Comparison of ENCODE assay signal across 6 cellular contexts in the genomic region with DNA sequence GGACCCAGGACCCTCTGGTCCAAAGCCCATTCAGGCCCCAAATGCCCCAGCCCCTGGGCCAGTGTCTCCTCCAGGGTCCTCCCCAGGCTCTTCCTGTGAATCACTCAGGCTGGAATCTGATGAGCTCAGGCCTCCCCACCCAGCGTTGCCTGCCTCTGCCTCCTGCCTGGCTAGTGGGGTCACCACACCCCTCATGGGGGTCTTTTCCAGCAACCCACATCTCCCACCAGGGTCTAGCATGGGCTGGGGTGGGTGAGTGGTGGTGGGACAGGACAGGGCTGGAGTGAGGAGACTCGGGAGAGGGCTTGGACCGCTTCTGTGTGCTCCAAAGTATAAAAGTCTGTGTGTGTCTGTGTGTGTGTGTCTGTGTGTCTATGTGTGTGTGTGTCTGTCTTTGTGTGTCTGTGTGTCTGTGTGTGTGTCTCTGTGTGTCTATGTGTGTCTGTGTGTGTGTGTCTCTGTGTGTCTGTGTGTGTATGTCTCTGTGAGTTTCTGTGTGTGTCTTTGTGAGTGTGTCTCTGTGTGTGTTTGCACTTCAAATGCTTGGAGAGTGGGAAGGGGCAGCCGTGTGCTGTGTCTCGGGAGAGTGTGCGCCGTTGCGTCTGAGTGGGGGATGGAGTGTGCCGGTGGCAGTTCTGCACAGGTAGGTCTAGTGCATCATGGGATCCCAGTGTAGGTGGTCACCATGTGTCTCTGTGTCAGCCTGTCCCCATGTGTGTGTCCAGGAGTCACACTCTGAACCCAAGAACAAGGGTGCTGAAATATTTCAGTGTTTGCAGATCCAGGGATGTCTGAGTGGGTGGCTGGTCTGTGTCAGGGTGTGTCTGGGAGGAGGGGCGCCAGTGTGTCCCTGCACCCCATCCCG. TPM values are rescaled to one million over a fixed set of nuclear protein-coding genes. Genes with fewer than 3 reads are reported as not detected.
A peak's percentile ranks its signal among the peaks of the same experiment; 100 is the strongest.
DNase-seq lines count a peak whose midpoint lies in the region; ATAC-seq and TF ChIP-seq lines count a peak whose summit lies in the region.

No MANE protein-coding gene starts in this region.

- WGBS in heart right ventricle, 2 donors: 68 to 71% methylated on average over 11 of the region's 11 CpGs

- DNase-seq in 8988T: peak; percentile 82
- DNase-seq in RWPE1 (ENCODE audit: low spot score): peak; percentile 54
- DNase-seq in heart right ventricle: no peak
- no peak for DNase-seq in SKM-1 (lab: John Stamatoyannopoulos, UW; ENCODE audit: unreplicated experiment)

- no peak overlapping the region for H3K4me3 ChIP-seq in heart right ventricle

- intact Hi-C loops in heart right ventricle (cut with DNase I): loop anchor here in 7 of 10 donors (1.0 to 5.0 kb wide), 4 partner anchors 15 to 105 kb away; no protein-coding TSS in a partner anchor

- H3K27me3 ChIP-seq in heart right ventricle: no peaks in the 10 kb centered on the region

- H3K36me3 ChIP-seq in heart right ventricle: peaks cover 0 to 11% (median 0%) of the 10 kb centered on the region in 9 donors

- CTCF ChIA-PET in RWPE1 (lab: Yijun Ruan, JAX): interaction anchor here (1.1 to 3.7 kb wide), 2 partner anchors 8 to 15 kb away, joined by 3 to 25 read pairs; no protein-coding TSS in a partner anchor

- POLR2A ChIA-PET in RWPE1 (lab: Yijun Ruan, JAX; ENCODE audit: low non-redundant PET): interaction anchor here (0.9 kb wide), 1 partner anchor 8 kb away, joined by 8 read pairs; no protein-coding TSS in a partner anchor

- H3K4me1 ChIP-seq in heart right ventricle: peaks cover 21 to 41% (median 30%) of the 10 kb centered on the region in 9 donors

- H3K27ac ChIP-seq in RWPE1 (peak overlapping the region; percentile 100), heart right ventricle (peak overlapping the region; percentile 69 to 89 (median 76))

- TF ChIP-seq CTCF in RWPE1 (conservative IDR thresholded peaks at IDR 0.05; ENCODE audit: low read depth) (no peak), heart right ventricle (IDR thresholded peaks at IDR 0.05) (no peak)

- ATAC-seq in heart right ventricle: peak; percentile 16 to 50 (median 28)
- no peak for ATAC-seq in GM18867 (IDR thresholded peaks at IDR 0.05; ENCODE audit: unreplicated experiment)
- no peak for ATAC-seq in GM19324 (IDR thresholded peaks at IDR 0.05; ENCODE audit: low FRiP score, unreplicated experiment)

- no peaks in the 10 kb centered on the region for H3K9me3 ChIP-seq in heart right ventricle

RNA-seq across cellular contexts. Expression of gene RIN1, which starts 8.8 kb away (rescaled TPM):
- total RNA-seq in heart right ventricle: 1 to 10 TPM in 8 of 10 donors, under 1 TPM in 2; 0.81 to 5.3 (median 1.6) TPM
- polyA plus RNA-seq in heart right ventricle: 10 to 100 TPM in 1 of 2 donors, 1 to 10 TPM in 1; 3.9 to 10.8 TPM

RNA-seq across cellular contexts. Expression of gene CD248, which starts 10.6 kb away (rescaled TPM):
- total RNA-seq in heart right ventricle: 10 to 100 TPM in 5 of 10 donors, 1 to 10 TPM in 5; 5.3 to 44.4 (median 9.1) TPM
- polyA plus RNA-seq in heart right ventricle: 10 to 100 TPM in 1 of 2 donors, 1 to 10 TPM in 1; 8.6 to 35.9 TPM

RNA-seq across cellular contexts. Expression of gene BRMS1, which starts 17.5 kb away (rescaled TPM):
- total RNA-seq in heart right ventricle: 10 to 100 TPM; 10.6 to 17.6 (median 12.9) TPM
- polyA plus RNA-seq in heart right ventricle: 10 to 100 TPM; 25.2 to 73.9 TPM

RNA-seq across cellular contexts. Expression of gene B4GAT1, which starts 20.0 kb away (rescaled TPM):
- 10 to 100 TPM; 36.5 to 69.6 (median 48.1) TPM for total RNA-seq in heart right ventricle
- 10 to 100 TPM; 22.3 to 45.4 TPM for polyA plus RNA-seq in heart right ventricle

RNA-seq across cellular contexts. Expression of gene TMEM151A, which starts 35.7 kb away (rescaled TPM):
- under 1 TPM in 4 of 10 donors, not detected in 6; 0.17 to 0.24 (median 0.20) TPM for total RNA-seq in heart right ventricle
- under 1 TPM in 1 of 2 donors, not detected in 1; 0.10 TPM for polyA plus RNA-seq in heart right ventricle

Comparison
In these comparisons a context has a peak if more than half of its experiments do, and no peak if none do; other contexts are left out.
1. DNase-seq: peak in 8988T (single experiment) and RWPE1 (single experiment); none in heart right ventricle (0 of 2) and SKM-1 (single experiment).
2. ATAC-seq: peak in heart right ventricle (8 of 8); none in GM18867 (single experiment) and GM19324 (single experiment).